In the genomic region with DNA sequence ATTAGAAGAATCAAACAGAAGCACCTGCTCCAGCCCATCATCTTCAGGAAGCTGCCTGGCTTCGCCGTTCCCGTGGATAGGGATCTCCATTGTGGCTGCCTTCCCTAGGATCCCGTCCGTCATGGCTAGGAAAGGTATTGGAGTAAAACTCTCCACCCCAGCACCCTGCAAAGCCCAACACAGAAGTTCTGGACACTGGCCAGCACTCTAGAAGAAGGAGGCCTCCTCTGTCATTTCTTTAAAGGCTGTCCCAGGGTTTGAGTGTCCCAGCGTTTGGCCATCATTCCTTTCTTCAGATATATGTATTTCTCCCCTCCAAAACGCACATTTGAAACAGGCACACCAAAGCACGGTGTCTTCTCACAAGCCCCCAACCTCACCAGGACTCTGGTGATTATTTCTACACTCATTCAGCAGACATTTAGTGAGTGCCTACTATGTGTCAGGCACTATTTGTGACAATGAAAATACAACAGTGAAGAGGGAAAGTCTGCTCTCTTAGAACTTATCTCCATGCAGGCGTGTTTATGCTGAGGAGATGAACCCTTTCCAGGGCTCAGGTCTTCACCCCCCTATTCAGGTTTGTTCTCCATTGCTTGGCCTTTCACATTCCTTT, we compare ENCODE assay signal across 8 cellular contexts. TPM values are rescaled to one million over a fixed set of nuclear protein-coding genes. Genes with fewer than 3 reads are reported as not detected.
DNase-seq lines count a peak whose midpoint lies in the region; ATAC-seq and TF ChIP-seq lines count a peak whose summit lies in the region.

No MANE protein-coding gene starts in this region.

- no peaks in the 10 kb centered on the region for H3K27me3 ChIP-seq in adrenal gland
- H3K27me3 ChIP-seq in kidney epithelial cell (ENCODE audit: control insufficient read depth, insufficient read depth, low read length): no peaks in the 10 kb centered on the region
- H3K27me3 ChIP-seq in testis: no peaks in the 10 kb centered on the region

- TF ChIP-seq CTCF in adrenal gland (IDR thresholded peaks at IDR 0.05) (no peak), kidney epithelial cell (IDR thresholded peaks at IDR 0.05; ENCODE audit: insufficient read depth, low read length, poor library complexity, severe bottlenecking) (no peak), testis (IDR thresholded peaks at IDR 0.05) (no peak)

- H3K4me3 ChIP-seq in adrenal gland (peak overlapping the region in 3 of 4 donors; percentile 73 to 82 (median 74)), kidney epithelial cell (ENCODE audit: low read depth, low read length) (peak overlapping the region; percentile 91), testis (peak overlapping the region; percentile 74 to 90)

- no peak for DNase-seq in T-helper 1 cell
- peak in 5 of 7 donors; percentile 32 to 66 (median 42) for DNase-seq in adrenal gland
- DNase-seq in kidney epithelial cell (ENCODE audit: low read depth): no peak
- no peak for DNase-seq in testis
- DNase-seq in stimulated activated naive CD4-positive, alpha-beta T cell (lab: John Stamatoyannopoulos, UW): no peak
- no peak for DNase-seq in stimulated activated CD8-positive, alpha-beta memory T cell treated with anti-CD3 and anti-CD28 coated beads, Interleukin-4, amount 100 ng/mL, for 48 hours

- WGBS in adrenal gland, 4 donors: 54 to 63% (median 57%) methylated on average over 9 of the region's 9 CpGs
- WGBS in testis, 2 donors: 40 to 47% methylated on average over 9 of the region's 9 CpGs

- H3K9me3 ChIP-seq in adrenal gland (replicated peaks in 1 of 3) (no peaks in the 10 kb centered on the region), testis (no peaks in the 10 kb centered on the region)

- TF ChIP-seq POLR2A in adrenal gland (IDR thresholded peaks at IDR 0.05) (no peak), testis (IDR thresholded peaks at IDR 0.05) (no peak)

- no peaks in the 10 kb centered on the region for H3K9me3 Mint-ChIP-seq in T-helper 1 cell treated with Interleukin-12 subunit alpha and Interleukin-12 subunit beta and Interleukin-4 antibody, amounts not matched to agents 30 μg/mL and 1 μg/mL, for 36 hours

- peaks cover 30% of the 10 kb centered on the region for H3K4me1 Mint-ChIP-seq in T-helper 1 cell treated with Interleukin-12 subunit alpha and Interleukin-12 subunit beta and Interleukin-4 antibody, amounts not matched to agents 30 μg/mL and 1 μg/mL, for 36 hours (ENCODE audit: low read depth)

- intact Hi-C loops in adrenal gland (cut with DNase I) (no loop called here), testis (cut with DNase I; ENCODE audit: low total_unique reads) (no loop called here)

- no peak for ATAC-seq in HG03354 (IDR thresholded peaks at IDR 0.05; ENCODE audit: poor library complexity, severe bottlenecking, unreplicated experiment)

- peak overlapping the region; percentile 93 for H3K4me3 Mint-ChIP-seq in T-helper 1 cell treated with Interleukin-12 subunit alpha and Interleukin-12 subunit beta and Interleukin-4 antibody, amounts not matched to agents 30 μg/mL and 1 μg/mL, for 36 hours

- peaks cover 0 to 55% of the 10 kb centered on the region in 2 donors for H3K36me3 ChIP-seq in adrenal gland (replicated peaks in 1 of 2)
- H3K36me3 ChIP-seq in kidney epithelial cell (ENCODE audit: control insufficient read depth, insufficient read depth, low read length): peaks cover 1% of the 10 kb centered on the region
- no peaks in the 10 kb centered on the region for H3K36me3 ChIP-seq in testis (ENCODE audit: low read depth, missing control alignments)

- H3K27me3 Mint-ChIP-seq in T-helper 1 cell treated with Interleukin-12 subunit alpha and Interleukin-12 subunit beta and Interleukin-4 antibody, amounts not matched to agents 30 μg/mL and 1 μg/mL, for 36 hours (ENCODE audit: low read depth): no peaks in the 10 kb centered on the region

- H3K4me1 ChIP-seq in adrenal gland (replicated peaks in 1 of 2) (peaks cover 23 to 24% of the 10 kb centered on the region in 2 donors), testis (peaks cover 18% of the 10 kb centered on the region)

- H3K27ac Mint-ChIP-seq in T-helper 1 cell treated with Interleukin-12 subunit alpha and Interleukin-12 subunit beta and Interleukin-4 antibody, amounts not matched to agents 30 μg/mL and 1 μg/mL, for 36 hours: peak overlapping the region; percentile 97

- H3K36me3 Mint-ChIP-seq in T-helper 1 cell treated with Interleukin-12 subunit alpha and Interleukin-12 subunit beta and Interleukin-4 antibody, amounts not matched to agents 30 μg/mL and 1 μg/mL, for 36 hours (ENCODE audit: low read depth): peaks cover 25% of the 10 kb centered on the region

- peak overlapping the region in 4 of 5 donors; percentile 91 to 96 (median 93) for H3K27ac ChIP-seq in adrenal gland
- peak overlapping the region; percentile 87 to 88 for H3K27ac ChIP-seq in testis

RNA-seq across cellular contexts. Expression of a gene that starts 0.7 kb away (rescaled TPM):
- total RNA-seq in adrenal gland (100 to 1,000 TPM in 1 of 8 donors, 10 to 100 TPM in 7; 47.4 to 108 (median 65.5) TPM), kidney epithelial cell (65.2 and 74.6 TPM in 2 replicates), testis (10 to 100 TPM; 70.2 to 80.1 TPM)
- polyA plus RNA-seq in adrenal gland (10 to 100 TPM; 51.1 to 65.0 (median 53.1) TPM), testis (ENCODE audit: insufficient read depth, low read depth, low replicate concordance) (56.1 TPM)

RNA-seq across cellular contexts. Expression of a gene that starts 0.9 kb away (rescaled TPM):
- total RNA-seq in adrenal gland (10 to 100 TPM; 30.3 to 81.9 (median 40.5) TPM), kidney epithelial cell (48.6 and 56.1 TPM in 2 replicates), testis (10 to 100 TPM; 49.1 to 55.1 TPM)
- polyA plus RNA-seq in adrenal gland (10 to 100 TPM; 12.1 to 96.9 (median 16.7) TPM), testis (ENCODE audit: insufficient read depth, low read depth, low replicate concordance) (37.0 TPM)

RNA-seq across cellular contexts. Expression of a gene that starts 6.7 kb away (rescaled TPM):
- total RNA-seq in adrenal gland (10 to 100 TPM in 4 of 8 donors, 1 to 10 TPM in 4; 6.6 to 20.6 (median 10.4) TPM), kidney epithelial cell (13.7 and 13.8 TPM in 2 replicates), testis (10 to 100 TPM; 29.4 TPM)
- polyA plus RNA-seq in adrenal gland (10 to 100 TPM in 2 of 3 donors, 1 to 10 TPM in 1; 6.7 to 23.8 (median 16.8) TPM), testis (ENCODE audit: insufficient read depth, low read depth, low replicate concordance) (15.0 TPM)

RNA-seq across cellular contexts. Expression of a gene that starts 16.7 kb away (rescaled TPM):
- total RNA-seq in adrenal gland (10 to 100 TPM in 3 of 8 donors, 1 to 10 TPM in 5; 5.7 to 14.0 (median 8.7) TPM), kidney epithelial cell (2.9 and 3.6 TPM in 2 replicates), testis (100 to 1,000 TPM in 1 of 2 donors, 10 to 100 TPM in 1; 66.3 to 103 TPM)
- polyA plus RNA-seq in adrenal gland (10 to 100 TPM in 2 of 3 donors, 1 to 10 TPM in 1; 3.9 to 27.1 (median 16.8) TPM), testis (ENCODE audit: insufficient read depth, low read depth, low replicate concordance) (83.2 TPM)

RNA-seq across cellular contexts. Expression of a gene that starts 39.6 kb away (rescaled TPM):
- total RNA-seq in adrenal gland (10 to 100 TPM in 1 of 8 donors, 1 to 10 TPM in 6, under 1 TPM in 1; 0.26 to 25.2 (median 1.7) TPM), kidney epithelial cell (0.13 and 0.34 TPM in 2 replicates), testis (1 to 10 TPM; 2.7 to 4.2 TPM)
- polyA plus RNA-seq in adrenal gland (1 to 10 TPM; 1.5 to 1.8 (median 1.8) TPM), testis (ENCODE audit: insufficient read depth, low read depth, low replicate concordance) (3.1 TPM)

Comparison
In these comparisons a context has a peak if more than half of its experiments do, and no peak if none do; other contexts are left out.
1. DNase-seq: peak in adrenal gland (5 of 7); none in T-helper 1 cell (0 of 5), kidney epithelial cell (single experiment), testis (single experiment), stimulated activated naive CD4-positive, alpha-beta T cell (0 of 6) and stimulated activated CD8-positive, alpha-beta memory T cell treated with anti-CD3 and anti-CD28 coated beads, Interleukin-4, amount 100 ng/mL, for 48 hours (single experiment).
2. Peak in every context shown above with its lines, with median percentiles within 50 percentile points of each other: H3K4me3 ChIP-seq.